Comparison of ENCODE assay signal across 8 cellular contexts in the genomic region with DNA sequence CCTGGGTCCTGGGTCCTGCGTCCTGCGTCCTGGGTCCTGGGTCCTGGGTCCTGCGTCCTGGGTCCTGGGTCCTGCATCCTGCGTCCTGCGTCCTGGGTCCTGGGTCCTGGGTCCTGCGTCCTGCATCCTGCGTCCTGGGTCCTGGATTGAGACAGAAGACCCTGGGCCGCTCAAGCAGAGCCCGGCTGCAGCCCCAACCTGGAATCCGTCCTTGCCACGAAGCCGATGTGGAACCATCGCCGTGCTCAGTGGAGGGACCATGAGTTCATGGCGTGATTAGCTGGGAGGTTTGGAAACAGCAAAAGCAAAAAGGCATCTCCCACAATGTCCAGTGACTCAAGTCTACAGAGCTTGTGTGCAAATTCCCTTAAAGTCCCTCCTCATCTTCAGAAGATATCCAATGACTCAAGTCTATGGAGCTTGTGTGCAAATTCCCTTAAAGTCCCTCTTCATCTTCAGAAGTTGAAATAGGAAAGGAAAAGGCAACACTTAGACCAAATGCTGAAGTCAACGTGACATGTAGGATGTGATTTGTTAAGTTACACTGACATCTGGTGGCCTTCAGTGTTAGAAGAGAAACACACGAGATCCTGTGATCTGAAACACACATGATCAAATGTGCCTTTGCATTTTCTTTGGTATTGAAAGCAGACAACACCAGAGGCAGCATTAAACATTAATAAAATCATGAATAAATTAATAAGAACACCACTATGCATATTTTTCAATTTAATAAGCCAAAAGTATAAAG.
A peak's percentile ranks its signal among the peaks of the same experiment; 100 is the strongest.
DNase-seq lines count a peak whose midpoint lies in the region; ATAC-seq and TF ChIP-seq lines count a peak whose summit lies in the region.

No MANE protein-coding gene starts in this region.

- ATAC-seq in GM21515 (IDR thresholded peaks at IDR 0.05; ENCODE audit: unreplicated experiment) = no peak
- ATAC-seq in HG02763 (IDR thresholded peaks at IDR 0.05; ENCODE audit: unreplicated experiment) = no peak

- 74% methylated on average over 17 of the region's 17 CpGs for WGBS in liver
- 71 to 74% methylated on average over 11 to 12 of the region's 17 CpGs for WGBS in lower leg skin, 2 donors

- H3K9me3 ChIP-seq in WERI-Rb-1 (ENCODE audit: severe bottlenecking) (no peaks in the 10 kb centered on the region), liver (ENCODE audit: control insufficient read depth in 4 of 4, low read length in 3 of 4) (no peaks in the 10 kb centered on the region)

- H3K9ac ChIP-seq in liver (ENCODE audit: low read depth in 1 of 2, low read length in 2 of 2) = no peak overlapping the region

- peak; percentile 70 to 77 for TF ChIP-seq RAD21 in liver (IDR thresholded peaks at IDR 0.05)

- no peak overlapping the region for H3K27ac ChIP-seq in WERI-Rb-1
- no peak overlapping the region for H3K27ac ChIP-seq in liver (ENCODE audit: low read depth in 1 of 2, low read length in 2 of 2)

- peak; percentile 73 for TF ChIP-seq CTCF in LNCaP clone FGC (IDR thresholded peaks at IDR 0.05; ENCODE audit: control insufficient read depth, extremely low read depth, insufficient read depth)
- peak; percentile 56 for TF ChIP-seq CTCF in WERI-Rb-1 (IDR thresholded peaks at IDR 0.05; ENCODE audit: low read depth, low read length)
- peak; percentile 37 for TF ChIP-seq CTCF in liver (IDR thresholded peaks at IDR 0.05; ENCODE audit: low read depth, low read length, missing input control)
- no peak for TF ChIP-seq CTCF in lower leg skin (IDR thresholded peaks at IDR 0.05)

- H3K4me1 ChIP-seq in liver (ENCODE audit: control insufficient read depth in 4 of 4, insufficient read depth in 4 of 4, low read length in 3 of 4) = no peaks in the 10 kb centered on the region

- intact Hi-C loops in lower leg skin (cut with DNase I; ENCODE audit: low total_unique reads) = no loop called here

- TF ChIP-seq POLR2A in lower leg skin (IDR thresholded peaks at IDR 0.05) = no peak

- DNase-seq in DMS79 treated with DMSO at 0.1 percent for 48 hours (lab: John Stamatoyannopoulos, UW) = peak; percentile 62
- peak; percentile 31 for DNase-seq in LNCaP clone FGC (ENCODE audit: low read depth)
- no peak for DNase-seq in WERI-Rb-1
- DNase-seq in lower leg skin (ENCODE audit: low spot score in 2 of 2) = no peak
- DNase-seq in islet precursor cell = no peak

- H3K4me3 ChIP-seq in LNCaP clone FGC (ENCODE audit: low read depth, low read length) = no peak overlapping the region
- H3K4me3 ChIP-seq in WERI-Rb-1 (ENCODE audit: low read depth, low read length) = no peak overlapping the region
- no peak overlapping the region for H3K4me3 ChIP-seq in liver (ENCODE audit: low read depth in 1 of 3, low read length in 3 of 3)
- H3K4me3 ChIP-seq in lower leg skin (ENCODE audit: low read depth, poor library complexity, severe bottlenecking) = no peak overlapping the region

- H3K36me3 ChIP-seq in WERI-Rb-1 (no peaks in the 10 kb centered on the region), liver (ENCODE audit: control insufficient read depth in 4 of 4, insufficient read depth in 3 of 4, low read depth in 1 of 4, low read length in 3 of 4) (no peaks in the 10 kb centered on the region)

- H3K27me3 ChIP-seq in WERI-Rb-1 (ENCODE audit: insufficient read depth, low read depth, severe bottlenecking) (no peaks in the 10 kb centered on the region), liver (ENCODE audit: control insufficient read depth in 4 of 4, insufficient read depth in 4 of 4, low read length in 3 of 4) (no peaks in the 10 kb centered on the region)

TF ChIP-seq in liver, 16 proteins besides CTCF, POLR2A, EP300 and RAD21:
- TF ChIP-seq YY1 (IDR thresholded peaks at IDR 0.05) (no peak), TAF1 (conservative IDR thresholded peaks at IDR 0.05) (no peak), FOXA1 (IDR thresholded peaks at IDR 0.05) (no peak), MAX (IDR thresholded peaks at IDR 0.05) (no peak), SP1 (IDR thresholded peaks at IDR 0.05) (no peak), NR2F2 (IDR thresholded peaks at IDR 0.05) (no peak), REST (IDR thresholded peaks at IDR 0.05) (no peak), EGR1 (IDR thresholded peaks at IDR 0.05; ENCODE audit: low read depth in 2 of 2) (no peak), FOXA2 (IDR thresholded peaks at IDR 0.05) (no peak), JUND (IDR thresholded peaks at IDR 0.05) (no peak), RXRA (IDR thresholded peaks at IDR 0.05) (no peak), GABPA (IDR thresholded peaks at IDR 0.05 in 1 of 2, conservative IDR thresholded peaks at IDR 0.05 in 1 of 2) (no peak), HNF4A (conservative IDR thresholded peaks at IDR 0.05) (no peak), HNF4G (IDR thresholded peaks at IDR 0.05) (no peak)
- TF ChIP-seq, protein P1, sequence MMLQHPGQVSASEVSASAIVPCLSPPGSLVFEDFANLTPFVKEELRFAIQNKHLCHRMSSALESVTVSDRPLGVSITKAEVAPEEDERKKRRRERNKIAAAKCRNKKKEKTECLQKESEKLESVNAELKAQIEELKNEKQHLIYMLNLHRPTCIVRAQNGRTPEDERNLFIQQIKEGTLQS (IDR thresholded peaks at IDR 0.05) = no peak

Comparison
In these comparisons a context has a peak if more than half of its experiments do, and no peak if none do; other contexts are left out.
1. DNase-seq: peak in DMS79 treated with DMSO at 0.1 percent for 48 hours (single experiment) and LNCaP clone FGC (single experiment); none in WERI-Rb-1 (single experiment), lower leg skin (0 of 2) and islet precursor cell (single experiment).
2. CTCF ChIP-seq: peak in LNCaP clone FGC (single experiment), WERI-Rb-1 (single experiment) and liver (single experiment); none in lower leg skin (0 of 3).